In the genomic region with DNA sequence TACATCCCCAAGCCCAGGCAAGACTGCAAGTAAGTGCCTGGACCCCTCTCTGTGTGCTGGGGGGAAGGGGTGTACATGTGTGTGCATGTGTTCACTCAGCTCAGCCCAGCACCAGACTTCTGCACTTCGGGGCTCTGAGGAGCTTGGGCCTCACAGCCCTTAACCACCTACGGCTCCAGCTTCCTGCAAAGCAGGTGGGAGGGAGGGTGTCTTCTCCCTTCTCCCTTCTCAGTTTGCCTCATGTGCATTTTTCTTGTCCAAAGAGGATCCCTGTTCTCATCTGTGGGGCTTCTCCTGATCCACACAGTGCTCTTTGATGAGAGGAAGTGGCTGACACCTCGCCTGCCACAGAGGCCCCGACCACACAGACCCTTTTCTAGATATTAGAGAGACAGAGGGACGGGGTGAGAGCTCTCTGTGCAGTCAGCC, we compare ENCODE assay signal across 21 cellular contexts.
DNase-seq lines count a peak whose midpoint lies in the region; ATAC-seq, FAIRE-seq and TF ChIP-seq lines count a peak whose summit lies in the region.
"Had no signal": no experiment of that assay in that cellular context is flagged by ENCODE, and none has a peak within 500 bp of the region (broad histone marks: within the 10 kb centered on the region; RNA-seq: fewer than 3 reads in every experiment).

No MANE protein-coding gene starts in this region.

- TF ChIP-seq CTCF in HEK293 (tag by site-specific recombination; IDR thresholded peaks at IDR 0.05) = no peak

- no peak for FAIRE-seq in HTR-8/SVneo (lab: Jason Lieb, UNC)
- FAIRE-seq: HepG2 had no signal

- no peaks in the 10 kb centered on the region for H3K36me3 Mint-ChIP-seq in activated T-cell treated with anti-CD3 and anti-CD28 coated beads, Interleukin-2, amount 50 U/mL, for 72 hours (ENCODE audit: insufficient read depth in 2 of 2)

- DNase-seq in activated T-cell treated with anti-CD3 and anti-CD28 coated beads for 48 hours (ENCODE audit: low read depth) (peak; percentile 15), NCI-H1105 (lab: John Stamatoyannopoulos, UW) (no peak), HTR-8/SVneo (ENCODE audit: insufficient read length, low spot score) (no peak), Right ventricle myocardium inferior (ENCODE audit: missing footprints) (no peak)
- no peak for DNase-seq in activated T-cell treated with anti-CD3 and anti-CD28 coated beads, Interleukin-2, amount 50 U/mL, for 1 hour
- DNase-seq in activated T-cell treated with anti-CD3 and anti-CD28 coated beads, Interleukin-2, amount 50 U/mL, for 72 hours = peak; percentile 30 to 31
- DNase-seq in stimulated activated CD8-positive, alpha-beta memory T cell treated with anti-CD3 and anti-CD28 coated beads, Interleukin-4, amount 100 ng/mL, for 24 hours (ENCODE audit: low read depth) = peak; percentile 9
- DNase-seq: activated gamma-delta T cell treated with Interleukin-2 at 50 U/mL for 16 hours, colonic mucosa, foreskin fibroblast, GOT3, naive B cell, Peyer's patch, posterior cingulate gyrus, T-helper 9 cell had no signal

- H3K4me3 Mint-ChIP-seq in activated T-cell treated with anti-CD3 and anti-CD28 coated beads, Interleukin-2, amount 50 U/mL, for 72 hours = peak overlapping the region; percentile 7 to 12
- H3K4me3 Mint-ChIP-seq: memory B cell; naive B cell; stimulated activated memory B cell treated with anti-CD40 and anti-IgM and Interleukin-4, amounts not matched to agents 10 μg/mL and 1 μg/mL and 100 μg/mL, for 72 hours had no signal

- peaks cover 23% of the 10 kb centered on the region for H3K4me1 Mint-ChIP-seq in activated T-cell treated with anti-CD3 and anti-CD28 coated beads, Interleukin-2, amount 50 U/mL, for 72 hours (ENCODE audit: low read depth)
- H3K4me1 Mint-ChIP-seq: memory B cell; stimulated activated memory B cell treated with anti-CD40 and anti-IgM and Interleukin-4, amounts not matched to agents 10 μg/mL and 1 μg/mL and 100 μg/mL, for 72 hours had no signal

- H3K27ac Mint-ChIP-seq in activated T-cell treated with anti-CD3 and anti-CD28 coated beads, Interleukin-2, amount 50 U/mL, for 72 hours = no peak overlapping the region
- H3K27ac Mint-ChIP-seq: memory B cell; naive B cell; stimulated activated memory B cell treated with anti-CD40 and anti-IgM and Interleukin-4, amounts not matched to agents 10 μg/mL and 1 μg/mL and 100 μg/mL, for 72 hours had no signal

- CTCF ChIA-PET in HEK293 (lab: Yijun Ruan, JAX) = no interaction called here

- ATAC-seq in activated T-cell treated with anti-CD3 and anti-CD28 coated beads, Interleukin-2, amount 50 U/mL, for 72 hours (replicated peaks in 1 of 2) = peak; percentile 89 to 90
- no peak for ATAC-seq in Right ventricle myocardium inferior
- ATAC-seq: HepG2; stimulated activated memory B cell treated with anti-CD40 and anti-IgM and Interleukin-4, amounts not matched to agents 10 μg/mL and 1 μg/mL and 100 μg/mL, for 72 hours had no signal

- no peaks in the 10 kb centered on the region for H3K9me3 Mint-ChIP-seq in activated T-cell treated with anti-CD3 and anti-CD28 coated beads, Interleukin-2, amount 50 U/mL, for 72 hours
- H3K9me3 Mint-ChIP-seq: memory B cell; naive B cell; stimulated activated memory B cell treated with anti-CD40 and anti-IgM and Interleukin-4, amounts not matched to agents 10 μg/mL and 1 μg/mL and 100 μg/mL, for 72 hours had no signal

- no peak overlapping the region for H3K27ac ChIP-seq in HEK293 (ENCODE audit: extremely low read depth, low read depth, low read length)
- H3K27ac ChIP-seq: C4-2B, colonic mucosa, Peyer's patch, tibial nerve had no signal

- POLR2A ChIA-PET in HEK293 (lab: Yijun Ruan, JAX) = no interaction called here

- no peaks in the 10 kb centered on the region for H3K4me1 ChIP-seq in HEK293 (ENCODE audit: control insufficient read depth, insufficient read depth, low read length)
- H3K4me1 ChIP-seq: colonic mucosa, Peyer's patch, tibial nerve had no signal

- no peak overlapping the region for H3K4me3 ChIP-seq in HEK293 (ENCODE audit: low read depth, low read length)
- H3K4me3 ChIP-seq: colonic mucosa, Peyer's patch, tibial nerve had no signal

- H3K27me3 Mint-ChIP-seq in activated T-cell treated with anti-CD3 and anti-CD28 coated beads, Interleukin-2, amount 50 U/mL, for 72 hours (ENCODE audit: low read depth) = no peaks in the 10 kb centered on the region
- H3K27me3 Mint-ChIP-seq: memory B cell; naive B cell; stimulated activated memory B cell treated with anti-CD40 and anti-IgM and Interleukin-4, amounts not matched to agents 10 μg/mL and 1 μg/mL and 100 μg/mL, for 72 hours had no signal

- H3K9me3 ChIP-seq in HEK293 (ENCODE audit: control insufficient read depth, insufficient read depth, low read depth, low read length) = no peaks in the 10 kb centered on the region
- H3K9me3 ChIP-seq: colonic mucosa, Peyer's patch, tibial nerve had no signal

- H3K36me3 ChIP-seq in HEK293 (ENCODE audit: control insufficient read depth in 2 of 2, insufficient read depth in 1 of 2, low read length in 2 of 2) = no peaks in the 10 kb centered on the region
- H3K36me3 ChIP-seq: colonic mucosa, Peyer's patch had no signal

- intact Hi-C loops in Right ventricle myocardium inferior (cut with DNase I) = no loop called here

TF ChIP-seq in HEK293, 187 proteins besides CTCF, POLR2A, EP300 and RAD21:
- no peak for TF ChIP-seq SP7 (tag by site-specific recombination; IDR thresholded peaks at IDR 0.05)
- TF ChIP-seq ZNF76 (tag by site-specific recombination; IDR thresholded peaks at IDR 0.05; ENCODE audit: borderline replicate concordance, low read depth) = no peak
- TF ChIP-seq ZNF629 (tag by site-specific recombination; IDR thresholded peaks at IDR 0.05) = no peak
- no peak for TF ChIP-seq ZNF670 (tag by site-specific recombination; IDR thresholded peaks at IDR 0.05; ENCODE audit: low read depth)
- no peak for TF ChIP-seq YY1 (tag by site-specific recombination; IDR thresholded peaks at IDR 0.05)
- no peak for TF ChIP-seq ZNF791 (tag by site-specific recombination; IDR thresholded peaks at IDR 0.05)
- no peak for TF ChIP-seq ZBTB7A (tag by site-specific recombination; IDR thresholded peaks at IDR 0.05; ENCODE audit: low read depth)
- no peak for TF ChIP-seq ZNF248 (tag by site-specific recombination; IDR thresholded peaks at IDR 0.05)
- peak; percentile 19; the same call in 1 of the 2 replicates for TF ChIP-seq EGR2 (tag by site-specific recombination; IDR thresholded peaks at IDR 0.05; ENCODE audit: low read depth)

Comparison
In these comparisons a context has a peak if more than half of its experiments do, and no peak if none do; other contexts are left out.
1. DNase-seq: peak in activated T-cell treated with anti-CD3 and anti-CD28 coated beads for 48 hours (single experiment), activated T-cell treated with anti-CD3 and anti-CD28 coated beads, Interleukin-2, amount 50 U/mL, for 72 hours (2 of 2) and stimulated activated CD8-positive, alpha-beta memory T cell treated with anti-CD3 and anti-CD28 coated beads, Interleukin-4, amount 100 ng/mL, for 24 hours (single experiment); none in activated T-cell treated with anti-CD3 and anti-CD28 coated beads, Interleukin-2, amount 50 U/mL, for 1 hour (single experiment), NCI-H1105 (single experiment), HTR-8/SVneo (single experiment) and Right ventricle myocardium inferior (single experiment).